8 cellular contexts compared by ENCODE assay signal in the genomic region with DNA sequence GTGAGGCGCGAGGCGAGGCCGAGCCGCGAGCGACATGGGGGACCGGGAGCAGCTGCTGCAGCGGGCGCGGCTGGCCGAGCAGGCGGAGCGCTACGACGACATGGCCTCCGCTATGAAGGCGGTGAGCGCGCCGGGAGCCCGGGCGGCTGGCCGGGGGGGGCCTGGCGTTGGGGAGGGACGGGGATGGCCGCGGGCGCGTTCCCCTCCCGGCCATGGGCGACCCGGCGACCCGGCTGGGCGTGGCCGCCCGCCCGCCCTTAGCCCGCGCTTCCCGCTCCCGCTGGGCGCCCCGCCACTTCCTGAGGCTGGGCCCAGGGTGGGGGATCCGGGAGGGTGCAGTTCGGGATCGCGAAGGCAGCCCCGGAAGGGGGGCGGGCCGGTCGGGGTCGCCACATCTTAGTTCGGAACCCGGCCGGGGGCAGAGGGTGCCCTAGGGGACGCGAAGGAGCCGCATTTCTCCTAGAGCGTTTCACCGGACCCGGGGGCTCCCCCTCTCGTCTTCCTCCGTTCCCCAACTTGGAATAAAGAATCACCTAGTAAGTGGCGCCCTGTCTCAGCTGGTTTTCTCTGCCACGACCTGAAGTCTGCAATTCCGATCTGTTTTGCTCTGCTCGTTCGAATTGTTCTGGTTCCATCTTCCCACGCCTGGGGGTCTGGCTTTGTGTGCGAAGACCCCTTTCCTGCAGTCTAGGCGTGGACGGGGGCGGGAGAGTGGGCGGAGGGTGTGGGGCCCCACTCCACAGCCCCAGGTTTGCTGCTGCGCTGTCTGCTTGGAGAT. TPM values are rescaled to one million over a fixed set of nuclear protein-coding genes. Genes with fewer than 3 reads are reported as not detected.
A peak's percentile ranks its signal among the peaks of the same experiment; 100 is the strongest.
DNase-seq lines count a peak whose midpoint lies in the region; ATAC-seq and TF ChIP-seq lines count a peak whose summit lies in the region.

No MANE protein-coding gene starts in this region.

- ATAC-seq in HG02981 (IDR thresholded peaks at IDR 0.05; ENCODE audit: unreplicated experiment) (peak; percentile 20), SK-N-SH treated with all-trans-retinoic acid at 6 μM for 48 hours (peak; percentile 13; the same call in 2 of the 3 replicates), left lobe of liver (peak; percentile 52)

- H3K27ac ChIP-seq in caudate nucleus (ENCODE audit: low read depth, low read length) = peak overlapping the region; percentile 96

- DNase-seq in NK-92 treated with Interleukin-12 subunit alpha and Interleukin-12 subunit beta, amount 100 ng/mL, for 24 hours (lab: John Stamatoyannopoulos, UW) = peak; percentile 43
- DNase-seq in NK-92 (lab: John Stamatoyannopoulos, UW; ENCODE audit: unreplicated experiment) = no peak
- DNase-seq in caudate nucleus (lab: John Stamatoyannopoulos, UW) = peak in 25 of 61 donors; percentile 29 to 83 (median 61)
- peak; percentile 74 for DNase-seq in left lobe of liver (ENCODE audit: low spot score)
- DNase-seq in stimulated activated CD4-positive, alpha-beta T cell treated with anti-CD3 and anti-CD28 coated beads, Interleukin-4, amount 100 ng/mL, for 4 hours = peak; percentile 19 to 24
- DNase-seq in HK-2 (ENCODE audit: unreplicated experiment) = no peak

TF ChIP-seq in SK-N-SH treated with all-trans-retinoic acid at 6 μM for 48 hours, 23 proteins besides CTCF, POLR2A, EP300 and RAD21:
- TF ChIP-seq PPARA (CRISPR knock-in tag; IDR thresholded peaks at IDR 0.05; ENCODE audit: borderline replicate concordance) (no peak), CSDC2 (CRISPR knock-in tag; IDR thresholded peaks at IDR 0.05) (no peak), ZFP3 (CRISPR knock-in tag; IDR thresholded peaks at IDR 0.05) (no peak), ESRRG (CRISPR knock-in tag; IDR thresholded peaks at IDR 0.05) (no peak), SNAI2 (CRISPR knock-in tag; IDR thresholded peaks at IDR 0.05) (no peak), ARNTL (CRISPR knock-in tag; IDR thresholded peaks at IDR 0.05; ENCODE audit: borderline replicate concordance, low read depth) (no peak), OSR1 (CRISPR knock-in tag; IDR thresholded peaks at IDR 0.05) (no peak)

RNA-seq across cellular contexts. Expression of a gene that starts 0.6 kb away (rescaled TPM):
- 40.2 TPM for total RNA-seq in left lobe of liver

Comparison
In these comparisons a context has a peak if more than half of its experiments do, and no peak if none do; other contexts are left out.
1. DNase-seq: peak in NK-92 treated with Interleukin-12 subunit alpha and Interleukin-12 subunit beta, amount 100 ng/mL, for 24 hours (single experiment), left lobe of liver (single experiment) and stimulated activated CD4-positive, alpha-beta T cell treated with anti-CD3 and anti-CD28 coated beads, Interleukin-4, amount 100 ng/mL, for 4 hours (2 of 2); none in NK-92 (single experiment) and HK-2 (single experiment).
2. Peak in every context shown above with its lines, with median percentiles within 50 percentile points of each other: ATAC-seq.